In genomic region chr19:48752511-48753365, GRCh38 we compare ENCODE assay signal across 7 cellular contexts. TPM values are rescaled to one million over a fixed set of nuclear protein-coding genes. Genes with fewer than 3 reads are reported as not detected.
A peak's percentile ranks its signal among the peaks of the same experiment; 100 is the strongest.
DNase-seq lines count a peak whose midpoint lies in the region; ATAC-seq and TF ChIP-seq lines count a peak whose summit lies in the region.

FUT1 (minus strand) TSS chr19:48752641; CDS start chr19:48751281, 1,360 bp downstream.

- H3K36me3 Mint-ChIP-seq in activated T-cell treated with anti-CD3 and anti-CD28 coated beads, Interleukin-2, amount 50 U/mL, for 24 hours (ENCODE audit: low read depth): no peaks in the 10 kb centered on the region
- H3K36me3 Mint-ChIP-seq in nephron (ENCODE audit: low read depth): no peaks in the 10 kb centered on the region

- peak within 1 kb of the TSS; percentile 48 for H3K4me2 ChIP-seq in fibroblast of lung (ENCODE audit: extremely low read depth, insufficient read depth, low read length)

- peak; percentile 95 for DNase-seq in NCI-H2171 (lab: John Stamatoyannopoulos, UW)
- DNase-seq in activated T-cell treated with anti-CD3 and anti-CD28 coated beads, Interleukin-2, amount 50 U/mL, for 24 hours: peak; percentile 60
- DNase-seq in fibroblast of lung (ENCODE audit: low read depth in 2 of 2): peak in 1 of 2 donors; percentile 40
- DNase-seq in medulla oblongata (ENCODE audit: extremely low spot score): no peak

- no peaks in the 10 kb centered on the region for H3K9me3 Mint-ChIP-seq in activated T-cell treated with anti-CD3 and anti-CD28 coated beads, Interleukin-2, amount 50 U/mL, for 24 hours
- H3K9me3 Mint-ChIP-seq in nephron: no peaks in the 10 kb centered on the region

- ATAC-seq in HG03457 (IDR thresholded peaks at IDR 0.05; ENCODE audit: unreplicated experiment): no peak

- no peak within 1 kb of the TSS for H3K9ac ChIP-seq in fibroblast of lung (ENCODE audit: insufficient read depth, low read length)

- peak within 1 kb of the TSS; percentile 26 for H3K27ac Mint-ChIP-seq in activated T-cell treated with anti-CD3 and anti-CD28 coated beads, Interleukin-2, amount 50 U/mL, for 24 hours
- H3K27ac Mint-ChIP-seq in nephron: peak within 1 kb of the TSS; percentile 4 to 55 (median 20)

- peaks cover 3% of the 10 kb centered on the region for H3K4me1 ChIP-seq in fibroblast of lung (ENCODE audit: control insufficient read depth, extremely low read depth, insufficient read depth, low read length)

- TF ChIP-seq CTCF in fibroblast of lung (conservative IDR thresholded peaks at IDR 0.05 in 1 of 2, IDR thresholded peaks at IDR 0.05 in 1 of 2; ENCODE audit: low read depth in 1 of 2, low read length in 2 of 2): no peak
- peak in 2 of 3 experiments; percentile 24 for TF ChIP-seq CTCF in nephron (IDR thresholded peaks at IDR 0.05; ENCODE audit: unreplicated experiment in 3 of 3)

- peak within 1 kb of the TSS in 3 of 4 experiments; percentile 4 to 37 (median 4) for H3K4me3 ChIP-seq in fibroblast of lung (replicated peaks in 1 of 4; ENCODE audit: control extremely low read depth in 1 of 4, insufficient read depth in 1 of 4, low read depth in 3 of 4, low read length in 4 of 4)

- peaks cover 22% of the 10 kb centered on the region for H3K27me3 ChIP-seq in fibroblast of lung (ENCODE audit: control insufficient read depth, insufficient read depth, low read length)

- no peaks in the 10 kb centered on the region for H3K36me3 ChIP-seq in fibroblast of lung (ENCODE audit: control insufficient read depth, insufficient read depth, low read length)

- peak within 1 kb of the TSS; percentile 64 for H3K4me3 Mint-ChIP-seq in activated T-cell treated with anti-CD3 and anti-CD28 coated beads, Interleukin-2, amount 50 U/mL, for 24 hours
- peak within 1 kb of the TSS; percentile 82 to 89 (median 86) for H3K4me3 Mint-ChIP-seq in nephron

- TF ChIP-seq POLR2A in GM18951 (IDR thresholded peaks at IDR 0.05; ENCODE audit: extremely low read depth, insufficient read depth, insufficient read length): peak; percentile 25

- H3K27ac ChIP-seq in fibroblast of lung (ENCODE audit: insufficient read depth, low read length): no peak within 1 kb of the TSS

- H3K27me3 Mint-ChIP-seq in activated T-cell treated with anti-CD3 and anti-CD28 coated beads, Interleukin-2, amount 50 U/mL, for 24 hours: peaks cover 31% of the 10 kb centered on the region
- H3K27me3 Mint-ChIP-seq in nephron (ENCODE audit: low read depth): peaks cover 40% of the 10 kb centered on the region

- no peaks in the 10 kb centered on the region for H4K20me1 ChIP-seq in fibroblast of lung (ENCODE audit: control insufficient read depth, extremely low read depth, insufficient read depth, low read length)

- in situ Hi-C loops in GM18951 (cut with MboI; ENCODE audit: low sequenced_read_pairs, unreplicated experiment): no loop called here

- H3K4me1 Mint-ChIP-seq in activated T-cell treated with anti-CD3 and anti-CD28 coated beads, Interleukin-2, amount 50 U/mL, for 24 hours (ENCODE audit: low read depth): peaks cover 13% of the 10 kb centered on the region
- peaks cover 23% of the 10 kb centered on the region for H3K4me1 Mint-ChIP-seq in nephron

- no peak within 1 kb of the TSS for H2AFZ ChIP-seq in fibroblast of lung (ENCODE audit: low read length)

- H3K9me3 ChIP-seq in fibroblast of lung (ENCODE audit: control insufficient read depth, insufficient read depth, low read depth, low read length): no peaks in the 10 kb centered on the region

- no peaks in the 10 kb centered on the region for H3K79me2 ChIP-seq in fibroblast of lung (ENCODE audit: control insufficient read depth, insufficient read depth, low read length)

RNA-seq across cellular contexts. Expression of gene FUT1, which starts in this region (rescaled TPM):
- total RNA-seq in fibroblast of lung: under 0.01 and 0.17 TPM in 2 replicates
- 0.02 and 0.06 TPM in 2 replicates for polyA plus RNA-seq in fibroblast of lung
- polyA plus RNA-seq in fibroblast of lung (2012): 0.06 TPM in 1 of 2 replicates, not detected in the other
- polyA minus RNA-seq in fibroblast of lung (ENCODE audit: low replicate concordance): 0.07 TPM in 1 of 2 replicates, not detected in the other

Comparison
In these comparisons a context has a peak if more than half of its experiments do, and no peak if none do; other contexts are left out.
1. CTCF ChIP-seq: peak in nephron (2 of 3); none in fibroblast of lung (0 of 2).